10 cellular contexts compared by ENCODE assay signal in the genomic region with DNA sequence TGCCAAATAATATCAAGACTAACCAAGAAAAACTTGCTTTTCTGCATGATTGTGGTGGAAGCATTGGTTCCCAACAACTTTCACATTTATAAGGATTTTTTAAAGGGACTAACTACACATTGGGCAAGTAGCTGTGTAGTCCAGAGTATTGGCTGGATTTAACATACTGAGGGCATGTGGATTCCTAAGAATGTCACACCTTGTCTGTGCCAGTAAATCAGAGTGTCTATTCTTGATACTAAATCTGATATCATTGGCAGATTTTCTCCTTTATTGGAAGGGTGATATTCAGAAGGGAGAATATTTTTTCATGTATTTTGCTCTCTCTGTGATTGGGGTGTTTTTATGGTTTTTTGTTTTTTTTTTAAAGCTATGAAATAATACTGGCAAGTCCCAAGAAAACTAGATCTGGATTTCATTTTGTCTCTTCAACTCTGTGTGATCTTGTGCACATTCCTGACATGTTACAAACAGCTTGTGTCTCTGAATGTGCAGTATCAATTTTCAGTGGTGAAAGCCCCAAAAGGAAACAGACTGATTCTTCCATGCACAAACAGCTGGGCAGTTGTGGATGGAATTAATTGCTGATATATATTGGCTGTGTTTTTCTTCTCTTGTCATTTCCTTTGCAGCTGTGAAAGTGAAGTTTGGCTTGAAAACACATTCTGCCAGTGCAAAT.
DNase-seq lines count a peak whose midpoint lies in the region; ATAC-seq, FAIRE-seq and TF ChIP-seq lines count a peak whose summit lies in the region.
"Had no signal": no experiment of that assay in that cellular context is flagged by ENCODE, and none has a peak within 500 bp of the region (broad histone marks: within the 10 kb centered on the region; RNA-seq: fewer than 3 reads in every experiment).

No MANE protein-coding gene starts in this region.

- ATAC-seq in GM12878 (no peak), right lobe of liver (no peak), GM19023 (IDR thresholded peaks at IDR 0.05; ENCODE audit: unreplicated experiment) (no peak), GM19328 (IDR thresholded peaks at IDR 0.05; ENCODE audit: unreplicated experiment) (no peak)

- BruUV-seq in GM12878 (replicated peaks; lab: Mats Ljungman, UMichigan) = no TSS peak

- peaks cover 48% of the 10 kb centered on the region for H3K4me1 ChIP-seq in GM12878 (ENCODE audit: control insufficient read depth, insufficient read depth, low read length)
- H3K4me1 ChIP-seq in right lobe of liver = peaks cover 0 to 13% (median 4%) of the 10 kb centered on the region in 4 donors
- peaks cover 0 to 4% of the 10 kb centered on the region in 2 donors for H3K4me1 ChIP-seq in uterus

- peak overlapping the region; percentile 22 for H3K9ac ChIP-seq in GM12878 (ENCODE audit: control insufficient read depth, insufficient read depth, low read length)

- TF ChIP-seq RAD21 in GM12878 (IDR thresholded peaks at IDR 0.05; ENCODE audit: insufficient read depth, low read depth, low read length) = no peak

- peak overlapping the region; percentile 75 for H3K4me3 Mint-ChIP-seq in activated naive CD4-positive, alpha-beta T cell treated with anti-CD3 and anti-CD28 coated beads, Interleukin-2, amount 50 U/mL, for 24 hours

- H3K79me2 ChIP-seq in GM12878 (ENCODE audit: control insufficient read depth, insufficient read depth, low read length) = peaks cover 68% of the 10 kb centered on the region

- no peak for TF ChIP-seq CTCF in GM12878 (IDR thresholded peaks at IDR 0.05 in 2 of 3, conservative IDR thresholded peaks at IDR 0.05 in 1 of 3; ENCODE audit: control insufficient read depth in 2 of 3, extremely low read depth in 1 of 3, insufficient read depth in 1 of 3, low read depth in 3 of 3, low read length in 3 of 3)
- no peak for TF ChIP-seq CTCF in right lobe of liver (IDR thresholded peaks at IDR 0.05)
- TF ChIP-seq CTCF in uterus (IDR thresholded peaks at IDR 0.05) = no peak

- H3K4me1 Mint-ChIP-seq in activated naive CD4-positive, alpha-beta T cell treated with anti-CD3 and anti-CD28 coated beads, Interleukin-2, amount 50 U/mL, for 24 hours = peaks cover 91% of the 10 kb centered on the region

- CTCF ChIA-PET in GM12878 (lab: Yijun Ruan, JAX) = interaction anchor here (0.9 to 2.6 kb wide), 8 partner anchors 10 to 164 kb away, joined by 3 to 16 read pairs (median 4); no protein-coding TSS in a partner anchor

- no peaks in the 10 kb centered on the region; the same call in 2 of the 3 replicates for H3K9me3 ChIP-seq in GM12878 (replicated peaks; ENCODE audit: control insufficient read depth, insufficient read depth, low read length)
- no peaks in the 10 kb centered on the region for H3K9me3 ChIP-seq in right lobe of liver
- no peaks in the 10 kb centered on the region for H3K9me3 ChIP-seq in uterus

- H3K27me3 ChIP-seq in GM12878 (replicated peaks in 1 of 2; ENCODE audit: control insufficient read depth in 2 of 2, insufficient read depth in 2 of 2, low read length in 1 of 2) (no peaks in the 10 kb centered on the region), right lobe of liver (no peaks in the 10 kb centered on the region), uterus (no peaks in the 10 kb centered on the region)

- peak overlapping the region; percentile 33; the same call in 1 of the 2 replicates for H2AFZ ChIP-seq in GM12878 (ENCODE audit: control insufficient read depth, low read depth, low read length)

- H4K20me1 ChIP-seq in GM12878 (ENCODE audit: control insufficient read depth, insufficient read depth) = no peaks in the 10 kb centered on the region

- POLR2A ChIA-PET in GM12878 (lab: Charles Lee) = interaction anchor here (0.6 to 3.8 kb wide), 5 partner anchors 9 to 785 kb away, joined by 3 to 44 read pairs (median 4); partner anchors contain the start of gene ADD3

- peak overlapping the region; percentile 85 for H3K4me2 ChIP-seq in GM12878 (ENCODE audit: control insufficient read depth, insufficient read depth)

- peak overlapping the region; percentile 87 for H3K27ac ChIP-seq in GM12878 (ENCODE audit: control insufficient read depth, insufficient read depth)
- H3K27ac ChIP-seq in right lobe of liver = peak overlapping the region in 2 of 3 donors; percentile 6 to 26
- peak overlapping the region; percentile 61 to 63 for H3K27ac ChIP-seq in uterus

- RAD21 ChIA-PET in GM12878 (lab: Charles Lee; ENCODE audit: unreplicated experiment) = interaction anchor here (0.9 to 10.2 kb wide), 15 partner anchors 8 to 191 kb away, joined by 3 to 128 read pairs (median 4); partner anchors contain the start of gene ADD3

- DNase-seq in activated naive CD4-positive, alpha-beta T cell treated with Interleukin-2 at 50 U/mL for 16 hours = no peak
- DNase-seq in GM12878 (ENCODE audit: low read depth, low spot score) = no peak
- DNase-seq in right lobe of liver = no peak
- DNase-seq in uterus = no peak
- DNase-seq in stimulated activated CD4-positive, alpha-beta T cell treated with anti-CD3 and anti-CD28 coated beads, Interleukin-2, amount 100 ng/mL, for 48 hours = no peak
- DNase-seq: NCI-H1436 treated with DMSO at 0.1 percent for 48 hours had no signal

- FAIRE-seq in GM12878 (lab: Jason Lieb, UNC) = no peak

- TF ChIP-seq POLR2A in GM12878 (IDR thresholded peaks at IDR 0.05; ENCODE audit: low read depth, low read length) (no peak), right lobe of liver (IDR thresholded peaks at IDR 0.05) (no peak), uterus (IDR thresholded peaks at IDR 0.05) (no peak)

- no peaks in the 10 kb centered on the region for H3K27me3 Mint-ChIP-seq in activated naive CD4-positive, alpha-beta T cell treated with anti-CD3 and anti-CD28 coated beads, Interleukin-2, amount 50 U/mL, for 24 hours

- H3K27ac Mint-ChIP-seq in activated naive CD4-positive, alpha-beta T cell treated with anti-CD3 and anti-CD28 coated beads, Interleukin-2, amount 50 U/mL, for 24 hours = peak overlapping the region; percentile 94

- no peak for TF ChIP-seq EP300 in GM12878 (IDR thresholded peaks at IDR 0.05; ENCODE audit: borderline replicate concordance in 1 of 2, control insufficient read depth in 1 of 2, low read depth in 2 of 2, low read length in 2 of 2)

- SMC1A ChIA-PET in GM12878 (lab: Charles Lee; ENCODE audit: uncharacterized antibody, unreplicated experiment) = interaction anchor here (0.8 to 12.9 kb wide), 16 partner anchors 8 to 230 kb away, joined by 3 to 172 read pairs (median 5); partner anchors contain the start of gene ADD3

- peak overlapping the region; percentile 19; the same call in 1 of the 2 replicates for H3K4me3 ChIP-seq in GM12878
- H3K4me3 ChIP-seq in right lobe of liver = no peak overlapping the region
- no peak overlapping the region for H3K4me3 ChIP-seq in uterus
- H3K4me3 ChIP-seq: lung had no signal

- intact Hi-C loops in GM12878 (cut with micrococcal nuclease; ENCODE audit: unreplicated experiment) (loop anchor here (5.0 kb wide), 2 partner anchors 158 to 792 kb away; no protein-coding TSS in a partner anchor), right lobe of liver (cut with DNase I) (no loop called here), uterus (cut with DNase I; ENCODE audit: low total_unique reads) (no loop called here)

- in situ Hi-C loops in GM12878 (cut with MboI) = no loop called here

- no peaks in the 10 kb centered on the region for H3K36me3 ChIP-seq in GM12878 (ENCODE audit: control insufficient read depth in 2 of 2, insufficient read depth in 2 of 2, low read length in 1 of 2)
- H3K36me3 ChIP-seq in right lobe of liver = no peaks in the 10 kb centered on the region
- H3K36me3 ChIP-seq in uterus = no peaks in the 10 kb centered on the region

- H3K36me3 Mint-ChIP-seq in activated naive CD4-positive, alpha-beta T cell treated with anti-CD3 and anti-CD28 coated beads, Interleukin-2, amount 50 U/mL, for 24 hours = peaks cover 6% of the 10 kb centered on the region

- H3K9me3 Mint-ChIP-seq in activated naive CD4-positive, alpha-beta T cell treated with anti-CD3 and anti-CD28 coated beads, Interleukin-2, amount 50 U/mL, for 24 hours = no peaks in the 10 kb centered on the region

TF ChIP-seq in GM12878, 131 proteins besides CTCF, POLR2A, EP300 and RAD21:
- TF ChIP-seq RBBP5 (conservative IDR thresholded peaks at IDR 0.05) (no peak), STAT1 (conservative IDR thresholded peaks at IDR 0.05) (no peak)
TF ChIP-seq in GM12878: peak in this region for 0.

Comparison
In these comparisons a context has a peak if more than half of its experiments do, and no peak if none do; other contexts are left out.
1. H3K27ac ChIP-seq: peak in every context shown above with its lines; median percentile 87 in GM12878; 62 in uterus; 16 in right lobe of liver.